Comparison of ENCODE assay signal across 8 cellular contexts in the genomic region with DNA sequence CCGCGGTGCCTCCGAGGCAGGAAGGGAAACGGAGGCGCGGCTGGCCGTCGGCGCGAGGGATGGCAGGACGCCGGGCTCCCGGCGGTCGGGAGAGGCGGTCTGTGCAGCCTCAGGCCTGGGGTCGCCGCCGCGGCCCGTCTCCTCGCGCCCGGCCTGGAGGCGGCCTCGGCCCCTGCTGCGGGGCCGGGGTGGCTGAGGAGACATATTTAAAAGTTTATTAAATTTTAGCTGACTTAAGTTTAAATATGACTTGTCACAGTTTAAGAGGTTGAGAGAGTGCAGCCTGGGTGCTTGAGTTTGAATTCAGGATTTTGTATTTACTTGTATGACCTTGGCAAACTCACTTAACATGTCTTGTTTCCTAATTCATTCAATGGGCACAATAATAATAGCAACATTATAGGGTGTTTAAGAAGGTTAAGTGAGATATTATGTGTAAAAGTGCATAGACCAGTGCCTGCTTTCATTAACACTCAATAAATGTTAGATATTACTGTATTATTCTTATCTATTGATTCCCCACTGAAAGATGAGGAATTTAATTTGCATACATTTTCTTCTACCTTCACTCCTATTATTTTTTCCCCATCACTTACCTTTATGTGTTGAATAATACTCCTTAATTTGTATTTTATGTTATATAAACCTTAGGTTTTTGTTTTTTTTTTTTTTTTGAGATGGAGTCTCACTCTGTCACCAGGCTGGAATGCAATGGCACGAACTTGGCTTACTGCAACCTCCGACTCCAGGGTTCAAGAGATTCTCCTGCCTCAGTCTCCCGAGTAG. TPM values are rescaled to one million over a fixed set of nuclear protein-coding genes. Genes with fewer than 3 reads are reported as not detected.
DNase-seq lines count a peak whose midpoint lies in the region; ATAC-seq and TF ChIP-seq lines count a peak whose summit lies in the region.

No MANE protein-coding gene starts in this region.

- peak overlapping the region; percentile 77 for H3K4me3 ChIP-seq in Loucy (ENCODE audit: low read length, poor library complexity, severe bottlenecking)
- H3K4me3 ChIP-seq in neural cell (ENCODE audit: low read length), result peak overlapping the region; percentile 83

- peak overlapping the region; percentile 59 for H3K9ac ChIP-seq in Loucy (ENCODE audit: low read depth, low read length, poor library complexity, severe bottlenecking)
- H3K9ac ChIP-seq in neural cell (ENCODE audit: low read length), result peak overlapping the region; percentile 72

- H3K36me3 ChIP-seq in Loucy (ENCODE audit: insufficient read depth, low read length) (no peaks in the 10 kb centered on the region), neural cell (ENCODE audit: insufficient read depth, low read length) (no peaks in the 10 kb centered on the region)

- intact Hi-C loops in CD14-positive monocyte (cut with micrococcal nuclease) (loop anchor here (5.0 to 10.0 kb wide), 4 partner anchors 40 to 162 kb away; partner anchors contain the start of gene NCAPG2 (in 1 of the 2)), posterior cingulate gyrus (cut with DNase I) (loop anchor here (1.0 to 10.0 kb wide), 2 partner anchors 28 to 152 kb away; partner anchors contain the start of genes ESYT2 and NCAPG2)

- DNase-seq in CD14-positive monocyte (ENCODE audit: low spot score) (no peak), posterior cingulate gyrus (no peak), pons (ENCODE audit: low spot score) (no peak)
- DNase-seq in effector memory CD8-positive, alpha-beta T cell, result no peak
- no peak for DNase-seq in stimulated activated CD4-positive, alpha-beta T cell treated with anti-CD3 and anti-CD28 coated beads, Interleukin-4, amount 100 ng/mL, for 1 hour

- no peaks in the 10 kb centered on the region for H3K9me2 ChIP-seq in Loucy (replicated peaks; ENCODE audit: low read depth, low read length)
- H3K9me2 ChIP-seq in neural cell (ENCODE audit: insufficient read depth, low read length), result no peaks in the 10 kb centered on the region

- no peak for TF ChIP-seq EP300 in neural cell (conservative IDR thresholded peaks at IDR 0.05; ENCODE audit: poor library complexity, severe bottlenecking)

- H3K4me1 ChIP-seq in Loucy (ENCODE audit: insufficient read depth, low read length, poor library complexity, severe bottlenecking), result peaks cover 29% of the 10 kb centered on the region

- peak overlapping the region; percentile 76 for H3K4me2 ChIP-seq in Loucy (ENCODE audit: low read depth, low read length, poor library complexity, severe bottlenecking)
- H3K4me2 ChIP-seq in neural cell (ENCODE audit: low read length), result peak overlapping the region; percentile 56

- H3K27me3 ChIP-seq in Loucy (ENCODE audit: insufficient read depth, low read length, poor library complexity, severe bottlenecking), result no peaks in the 10 kb centered on the region
- H3K27me3 ChIP-seq in neural cell (ENCODE audit: insufficient read depth, low read depth, low read length), result no peaks in the 10 kb centered on the region

- peak overlapping the region; percentile 58 for H3K27ac ChIP-seq in neural cell (ENCODE audit: low read length)

- H3K4me3 Mint-ChIP-seq in CD14-positive monocyte, result peak overlapping the region; percentile 96 to 99
- peak overlapping the region; percentile 98 to 99 for H3K4me3 Mint-ChIP-seq in effector memory CD8-positive, alpha-beta T cell

- H3K79me2 ChIP-seq in Loucy (ENCODE audit: insufficient read depth, low read length) (no peaks in the 10 kb centered on the region), neural cell (replicated peaks; ENCODE audit: insufficient read depth, low read length) (peaks cover 11% of the 10 kb centered on the region)

- TF ChIP-seq CTCF in CD14-positive monocyte (IDR thresholded peaks at IDR 0.05) (no peak), Loucy (conservative IDR thresholded peaks at IDR 0.05; ENCODE audit: low read length) (no peak), neural cell (IDR thresholded peaks at IDR 0.05; ENCODE audit: poor library complexity, severe bottlenecking) (no peak)

- peak; percentile 30 for ATAC-seq in GM21529 (IDR thresholded peaks at IDR 0.05; ENCODE audit: unreplicated experiment)
- no peak for ATAC-seq in effector memory CD8-positive, alpha-beta T cell (replicated peaks)

- no peak for TF ChIP-seq RAD21 in neural cell (conservative IDR thresholded peaks at IDR 0.05)

- peak overlapping the region; percentile 75 for H2AFZ ChIP-seq in Loucy (ENCODE audit: low read length)
- H2AFZ ChIP-seq in neural cell (ENCODE audit: low read depth, low read length), result no peak overlapping the region

- H3F3A ChIP-seq in Loucy (ENCODE audit: low read depth) (peaks cover 4% of the 10 kb centered on the region; the same call in 1 of the 2 replicates), neural cell (ENCODE audit: insufficient read depth, low read length, poor library complexity, severe bottlenecking) (no peaks in the 10 kb centered on the region)

- no peaks in the 10 kb centered on the region for H3K9me3 ChIP-seq in Loucy (ENCODE audit: insufficient read depth, low read depth, low read length)
- H3K9me3 ChIP-seq in neural cell (ENCODE audit: low read length), result no peaks in the 10 kb centered on the region

- peaks cover 0 to 5% (median 0%) of the 10 kb centered on the region in 7 donors for H3K9me3 Mint-ChIP-seq in CD14-positive monocyte
- H3K9me3 Mint-ChIP-seq in effector memory CD8-positive, alpha-beta T cell, result no peaks in the 10 kb centered on the region

- H3K36me3 Mint-ChIP-seq in CD14-positive monocyte, result no peaks in the 10 kb centered on the region
- H3K36me3 Mint-ChIP-seq in effector memory CD8-positive, alpha-beta T cell (ENCODE audit: insufficient read depth), result peaks cover 8% of the 10 kb centered on the region

- H3K4me1 Mint-ChIP-seq in CD14-positive monocyte, result peaks cover 3% of the 10 kb centered on the region
- H3K4me1 Mint-ChIP-seq in effector memory CD8-positive, alpha-beta T cell (ENCODE audit: low read depth in 2 of 2), result peaks cover 13 to 15% of the 10 kb centered on the region in 2 donors

- no peaks in the 10 kb centered on the region for H4K20me1 ChIP-seq in Loucy (ENCODE audit: insufficient read depth, low read length, poor library complexity, severe bottlenecking)
- no peaks in the 10 kb centered on the region for H4K20me1 ChIP-seq in neural cell (ENCODE audit: insufficient read depth)

- H3K27ac Mint-ChIP-seq in CD14-positive monocyte, result no peak overlapping the region
- H3K27ac Mint-ChIP-seq in effector memory CD8-positive, alpha-beta T cell, result peak overlapping the region; percentile 94 to 97

- peaks cover 1 to 7% (median 3%) of the 10 kb centered on the region in 3 donors for H3K27me3 Mint-ChIP-seq in CD14-positive monocyte (ENCODE audit: low read depth in 3 of 3)
- no peaks in the 10 kb centered on the region for H3K27me3 Mint-ChIP-seq in effector memory CD8-positive, alpha-beta T cell

TF ChIP-seq in neural cell, 6 proteins besides CTCF, POLR2A, EP300 and RAD21:
- TF ChIP-seq MXI1 (conservative IDR thresholded peaks at IDR 0.05; ENCODE audit: poor library complexity, severe bottlenecking) (no peak), SMC3 (conservative IDR thresholded peaks at IDR 0.05; ENCODE audit: poor library complexity) (no peak)
- TF ChIP-seq, protein P1, sequence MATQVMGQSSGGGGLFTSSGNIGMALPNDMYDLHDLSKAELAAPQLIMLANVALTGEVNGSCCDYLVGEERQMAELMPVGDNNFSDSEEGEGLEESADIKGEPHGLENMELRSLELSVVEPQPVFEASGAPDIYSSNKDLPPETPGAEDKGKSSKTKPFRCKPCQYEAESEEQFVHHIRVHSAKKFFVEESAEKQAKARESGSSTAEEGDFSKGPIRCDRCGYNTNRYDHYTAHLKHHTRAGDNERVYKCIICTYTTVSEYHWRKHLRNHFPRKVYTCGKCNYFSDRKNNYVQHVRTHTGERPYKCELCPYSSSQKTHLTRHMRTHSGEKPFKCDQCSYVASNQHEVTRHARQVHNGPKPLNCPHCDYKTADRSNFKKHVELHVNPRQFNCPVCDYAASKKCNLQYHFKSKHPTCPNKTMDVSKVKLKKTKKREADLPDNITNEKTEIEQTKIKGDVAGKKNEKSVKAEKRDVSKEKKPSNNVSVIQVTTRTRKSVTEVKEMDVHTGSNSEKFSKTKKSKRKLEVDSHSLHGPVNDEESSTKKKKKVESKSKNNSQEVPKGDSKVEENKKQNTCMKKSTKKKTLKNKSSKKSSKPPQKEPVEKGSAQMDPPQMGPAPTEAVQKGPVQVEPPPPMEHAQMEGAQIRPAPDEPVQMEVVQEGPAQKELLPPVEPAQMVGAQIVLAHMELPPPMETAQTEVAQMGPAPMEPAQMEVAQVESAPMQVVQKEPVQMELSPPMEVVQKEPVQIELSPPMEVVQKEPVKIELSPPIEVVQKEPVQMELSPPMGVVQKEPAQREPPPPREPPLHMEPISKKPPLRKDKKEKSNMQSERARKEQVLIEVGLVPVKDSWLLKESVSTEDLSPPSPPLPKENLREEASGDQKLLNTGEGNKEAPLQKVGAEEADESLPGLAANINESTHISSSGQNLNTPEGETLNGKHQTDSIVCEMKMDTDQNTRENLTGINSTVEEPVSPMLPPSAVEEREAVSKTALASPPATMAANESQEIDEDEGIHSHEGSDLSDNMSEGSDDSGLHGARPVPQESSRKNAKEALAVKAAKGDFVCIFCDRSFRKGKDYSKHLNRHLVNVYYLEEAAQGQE (IDR thresholded peaks at IDR 0.05; ENCODE audit: borderline replicate concordance), result no peak

RNA-seq across cellular contexts. Expression of gene DYNC2I1, which starts 0.7 kb away (rescaled TPM):
- polyA plus RNA-seq in CD14-positive monocyte (1 to 10 TPM; 4.3 to 6.1 TPM), neural cell (15.2 and 16.9 TPM in 2 replicates)
- 16.6 and 19.0 TPM in 2 replicates for polyA minus RNA-seq in neural cell

RNA-seq across cellular contexts. Expression of gene ESYT2, which starts 27.8 kb away (rescaled TPM):
- polyA plus RNA-seq in CD14-positive monocyte (10 to 100 TPM; 14.0 to 24.1 TPM), neural cell (23.8 and 28.9 TPM in 2 replicates)
- polyA minus RNA-seq in neural cell, result 45.3 and 51.3 TPM in 2 replicates

Comparison
In these comparisons a context has a peak if more than half of its experiments do, and no peak if none do; other contexts are left out.
1. H3K27ac Mint-ChIP-seq: peak in effector memory CD8-positive, alpha-beta T cell (2 of 2); none in CD14-positive monocyte (0 of 7).